8 cellular contexts compared by ENCODE assay signal in the genomic region with DNA sequence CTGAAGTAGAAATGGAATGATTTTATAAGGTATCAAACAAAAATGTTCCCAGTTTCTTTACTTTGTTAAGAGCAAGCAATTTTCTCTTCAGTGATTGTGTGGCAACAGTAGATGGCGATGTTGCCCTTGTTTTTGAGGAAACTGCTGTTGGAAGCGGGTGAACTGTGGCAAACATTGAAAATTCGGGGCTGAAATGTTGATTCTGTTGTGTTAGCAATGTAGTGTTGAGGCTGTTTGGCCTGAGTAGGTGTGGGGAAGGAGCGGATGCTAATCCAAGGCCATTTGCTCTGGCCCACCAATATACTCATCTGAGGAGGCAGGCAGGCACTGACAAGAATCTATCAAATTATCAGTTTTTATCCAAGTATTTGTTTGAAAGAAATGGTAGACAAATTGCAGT.
DNase-seq lines count a peak whose midpoint lies in the region; ATAC-seq and TF ChIP-seq lines count a peak whose summit lies in the region.

No MANE protein-coding gene starts in this region.

- WGBS in liver: 7% methylated on average over 4 of the region's 4 CpGs
- 8% methylated on average over 4 of the region's 4 CpGs for WGBS in upper lobe of left lung, 2 donors

- TF ChIP-seq CTCF in liver (IDR thresholded peaks at IDR 0.05; ENCODE audit: low read depth, low read length, missing input control) (peak; percentile 67), upper lobe of left lung (IDR thresholded peaks at IDR 0.05) (peak; percentile 24 to 72 (median 52))

- in situ Hi-C loops in Caki2 (cut with HindIII; ENCODE audit: low pct_unique_long_range_greater_than_20kb, low sequenced_read_pairs): no loop called here

- H3K9me3 ChIP-seq in SJSA1 (replicated peaks) (no peaks in the 10 kb centered on the region), liver (ENCODE audit: control insufficient read depth in 4 of 4, low read length in 3 of 4) (no peaks in the 10 kb centered on the region), upper lobe of left lung (no peaks in the 10 kb centered on the region)

- H3K9ac ChIP-seq in liver (ENCODE audit: low read depth in 1 of 2, low read length in 2 of 2): no peak overlapping the region

- peak; percentile 85 to 89 for TF ChIP-seq RAD21 in liver (IDR thresholded peaks at IDR 0.05)

- no peak for TF ChIP-seq EP300 in upper lobe of left lung (IDR thresholded peaks at IDR 0.05)

- no peak overlapping the region for H3K27ac ChIP-seq in SJSA1
- no peak overlapping the region for H3K27ac ChIP-seq in liver (ENCODE audit: low read depth in 1 of 2, low read length in 2 of 2)
- H3K27ac ChIP-seq in upper lobe of left lung: no peak overlapping the region

- ATAC-seq in GM18907 (IDR thresholded peaks at IDR 0.05; ENCODE audit: unreplicated experiment) (peak; percentile 69), upper lobe of left lung (ENCODE audit: low FRiP score in 2 of 2) (peak in 1 of 2 donors; percentile 61)

- TF ChIP-seq POLR2A in upper lobe of left lung (IDR thresholded peaks at IDR 0.05): no peak

- DNase-seq in Caki2 (ENCODE audit: low read depth) (peak; percentile 38), LHCN-M2 (ENCODE audit: low read depth) (peak; percentile 68), SJSA1 (ENCODE audit: low read depth in 1 of 2, low spot score in 2 of 2) (peak; percentile 65 to 68), cerebellum (ENCODE audit: low spot score) (peak; percentile 23), upper lobe of left lung (no peak), epidermal melanocyte (ENCODE audit: insufficient read length, low spot score) (no peak)

- no peaks in the 10 kb centered on the region for H3K36me3 ChIP-seq in SJSA1
- no peaks in the 10 kb centered on the region for H3K36me3 ChIP-seq in liver (ENCODE audit: control insufficient read depth in 4 of 4, insufficient read depth in 3 of 4, low read depth in 1 of 4, low read length in 3 of 4)
- no peaks in the 10 kb centered on the region for H3K36me3 ChIP-seq in upper lobe of left lung

- H3K27me3 ChIP-seq in SJSA1 (replicated peaks) (no peaks in the 10 kb centered on the region), liver (ENCODE audit: control insufficient read depth in 4 of 4, insufficient read depth in 4 of 4, low read length in 3 of 4) (no peaks in the 10 kb centered on the region), upper lobe of left lung (no peaks in the 10 kb centered on the region)

- no peak overlapping the region for H3K4me3 ChIP-seq in SJSA1
- H3K4me3 ChIP-seq in liver (ENCODE audit: low read depth in 1 of 3, low read length in 3 of 3): no peak overlapping the region
- H3K4me3 ChIP-seq in upper lobe of left lung: no peak overlapping the region

- H3K4me1 ChIP-seq in SJSA1 (replicated peaks): no peaks in the 10 kb centered on the region
- H3K4me1 ChIP-seq in liver (ENCODE audit: control insufficient read depth in 4 of 4, insufficient read depth in 4 of 4, low read length in 3 of 4): no peaks in the 10 kb centered on the region
- H3K4me1 ChIP-seq in upper lobe of left lung: no peaks in the 10 kb centered on the region

TF ChIP-seq in liver, 16 proteins besides CTCF, POLR2A, EP300 and RAD21:
- TF ChIP-seq RXRA (IDR thresholded peaks at IDR 0.05): no peak
- no peak for TF ChIP-seq SP1 (IDR thresholded peaks at IDR 0.05)

Comparison
In these comparisons a context has a peak if more than half of its experiments do, and no peak if none do; other contexts are left out.
1. DNase-seq: peak in Caki2 (single experiment), LHCN-M2 (single experiment), SJSA1 (2 of 2) and cerebellum (single experiment); none in upper lobe of left lung (0 of 2) and epidermal melanocyte (single experiment).